ENCODE assay signal across 9 cellular contexts in the genomic region with DNA sequence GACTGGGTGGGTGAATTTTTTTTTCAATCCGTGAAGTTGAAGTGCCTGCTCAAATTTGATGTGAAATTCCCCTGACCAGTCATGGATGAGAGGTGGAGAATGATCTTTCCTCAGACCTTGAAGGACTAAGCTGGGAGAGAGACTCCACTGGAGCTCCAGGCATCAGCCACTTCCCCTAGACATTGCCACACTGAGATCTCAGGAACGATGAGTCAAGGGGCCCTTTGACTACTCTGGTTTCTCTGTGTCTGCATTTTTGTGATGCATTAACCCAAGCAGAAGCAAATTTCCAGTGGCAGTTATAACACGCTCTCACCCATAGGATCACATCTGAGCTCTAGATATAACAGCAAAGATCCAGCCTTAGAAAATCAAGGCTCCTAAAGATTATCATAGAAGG.
"Had no signal": no experiment of that assay in that cellular context is flagged by ENCODE, and none has a peak within 500 bp of the region (broad histone marks: within the 10 kb centered on the region; RNA-seq: fewer than 3 reads in every experiment).

No MANE protein-coding gene starts in this region.

- H3K36me3 ChIP-seq: ascending aorta, cardiac muscle cell, upper lobe of right lung had no signal

- H3K4me3 ChIP-seq: ascending aorta, cardiac muscle cell, upper lobe of right lung had no signal

- DNase-seq: activated CD4-positive, CD25-positive, alpha-beta regulatory T cell treated with anti-CD3 and anti-CD28 coated beads, Interleukin-2, amount 50 U/mL, for 72 hours; activated naive CD4-positive, alpha-beta T cell treated with Interleukin-2 at 50 U/mL for 16 hours; kidney; left ventricle myocardium superior; right cardiac atrium; small intestine; upper lobe of right lung had no signal

- H3K9me3 ChIP-seq: ascending aorta, upper lobe of right lung had no signal

- H3K4me1 ChIP-seq: ascending aorta, upper lobe of right lung had no signal

- H3K27ac ChIP-seq: ascending aorta, cardiac muscle cell, upper lobe of right lung had no signal

- H3K27me3 ChIP-seq: ascending aorta, cardiac muscle cell, upper lobe of right lung had no signal
